ENCODE assay signal across 9 cellular contexts in genomic region chr7:121544726-121545125, GRCh38.
DNase-seq lines count a peak whose midpoint lies in the region; ATAC-seq lines count a peak whose summit lies in the region.
"Had no signal": no experiment of that assay in that cellular context is flagged by ENCODE, and none has a peak within 500 bp of the region (broad histone marks: within the 10 kb centered on the region; RNA-seq: fewer than 3 reads in every experiment).

No MANE protein-coding gene starts in this region.

- POLR2A ChIA-PET in activated CD4-positive, alpha-beta T cell treated with anti-CD3 and anti-CD28 coated beads for 36 hours (lab: Charles Lee): no interaction called here

- ATAC-seq in activated CD4-positive, alpha-beta T cell treated with anti-CD3 and anti-CD28 coated beads for 36 hours: peak; percentile 86
- ATAC-seq in HG03159 (IDR thresholded peaks at IDR 0.05; ENCODE audit: unreplicated experiment): peak; percentile 52

- H3K4me1 Mint-ChIP-seq in activated CD4-positive, alpha-beta T cell treated with anti-CD3 and anti-CD28 coated beads for 36 hours: peaks cover 30% of the 10 kb centered on the region
- peaks cover 26% of the 10 kb centered on the region for H3K4me1 Mint-ChIP-seq in activated naive CD8-positive, alpha-beta T cell (ENCODE audit: low read depth)
- H3K4me1 Mint-ChIP-seq: CD4-positive, CD25-positive, alpha-beta regulatory T cell had no signal

- no peak for DNase-seq in activated CD4-positive, alpha-beta T cell treated with anti-CD3 and anti-CD28 coated beads for 36 hours
- no peak for DNase-seq in activated CD4-positive, alpha-beta T cell treated with anti-CD3 and anti-CD28 coated beads, Interleukin-2, amount 50 U/mL, for 4 hours
- DNase-seq in myocyte (ENCODE audit: low read depth) (peak; percentile 86), OCI-M1 (lab: John Stamatoyannopoulos, UW) (no peak)
- no peak for DNase-seq in stimulated activated CD4-positive, alpha-beta T cell treated with anti-CD3 and anti-CD28 coated beads, Interleukin-15, amount 100 ng/mL, for 24 hours
- no peak for DNase-seq in stimulated activated CD4-positive, alpha-beta T cell treated with anti-CD3 and anti-CD28 coated beads, Interleukin-12 subunit alpha, Interleukin-12 subunit beta, amount 100 ng/mL, for 4 hours

- peak overlapping the region; percentile 67 for H3K27ac Mint-ChIP-seq in activated CD4-positive, alpha-beta T cell treated with anti-CD3 and anti-CD28 coated beads for 36 hours
- peak overlapping the region; percentile 90 for H3K27ac Mint-ChIP-seq in activated naive CD8-positive, alpha-beta T cell
- H3K27ac Mint-ChIP-seq: CD4-positive, CD25-positive, alpha-beta regulatory T cell had no signal

- peaks cover 2% of the 10 kb centered on the region for H3K27me3 Mint-ChIP-seq in activated CD4-positive, alpha-beta T cell treated with anti-CD3 and anti-CD28 coated beads for 36 hours
- no peaks in the 10 kb centered on the region for H3K27me3 Mint-ChIP-seq in activated naive CD8-positive, alpha-beta T cell

- no peaks in the 10 kb centered on the region for H3K36me3 Mint-ChIP-seq in activated CD4-positive, alpha-beta T cell treated with anti-CD3 and anti-CD28 coated beads for 36 hours (ENCODE audit: low read depth)
- peaks cover 3% of the 10 kb centered on the region for H3K36me3 Mint-ChIP-seq in activated naive CD8-positive, alpha-beta T cell
- H3K36me3 Mint-ChIP-seq: CD4-positive, CD25-positive, alpha-beta regulatory T cell had no signal

- no peak overlapping the region for H3K4me3 Mint-ChIP-seq in activated CD4-positive, alpha-beta T cell treated with anti-CD3 and anti-CD28 coated beads for 36 hours
- peak overlapping the region; percentile 21 for H3K4me3 Mint-ChIP-seq in activated naive CD8-positive, alpha-beta T cell
- H3K4me3 Mint-ChIP-seq: CD4-positive, CD25-positive, alpha-beta regulatory T cell had no signal

- CTCF ChIA-PET in activated CD4-positive, alpha-beta T cell treated with anti-CD3 and anti-CD28 coated beads for 36 hours (lab: Charles Lee): interaction anchor here (0.7 to 2.1 kb wide), 5 partner anchors 14 to 178 kb away, joined by 3 to 22 read pairs (median 3); no protein-coding TSS in a partner anchor

- intact Hi-C loops in activated CD4-positive, alpha-beta T cell treated with anti-CD3 and anti-CD28 coated beads for 36 hours (cut with DNase I, micrococcal nuclease): loop anchor here (1.0 to 10.0 kb wide), 12 partner anchors 14 to 737 kb away; partner anchors contain the start of genes CPED1 (in 2 of the 2), FAM3C (in 1 of the 2) and ING3 (in 1 of the 2)

- no peaks in the 10 kb centered on the region for H3K9me3 Mint-ChIP-seq in activated CD4-positive, alpha-beta T cell treated with anti-CD3 and anti-CD28 coated beads for 36 hours (ENCODE audit: low read depth)
- H3K9me3 Mint-ChIP-seq in activated naive CD8-positive, alpha-beta T cell (ENCODE audit: low read depth): no peaks in the 10 kb centered on the region
- H3K9me3 Mint-ChIP-seq: CD4-positive, CD25-positive, alpha-beta regulatory T cell had no signal
